Comparison of ENCODE assay signal across 8 cellular contexts in the genomic region with DNA sequence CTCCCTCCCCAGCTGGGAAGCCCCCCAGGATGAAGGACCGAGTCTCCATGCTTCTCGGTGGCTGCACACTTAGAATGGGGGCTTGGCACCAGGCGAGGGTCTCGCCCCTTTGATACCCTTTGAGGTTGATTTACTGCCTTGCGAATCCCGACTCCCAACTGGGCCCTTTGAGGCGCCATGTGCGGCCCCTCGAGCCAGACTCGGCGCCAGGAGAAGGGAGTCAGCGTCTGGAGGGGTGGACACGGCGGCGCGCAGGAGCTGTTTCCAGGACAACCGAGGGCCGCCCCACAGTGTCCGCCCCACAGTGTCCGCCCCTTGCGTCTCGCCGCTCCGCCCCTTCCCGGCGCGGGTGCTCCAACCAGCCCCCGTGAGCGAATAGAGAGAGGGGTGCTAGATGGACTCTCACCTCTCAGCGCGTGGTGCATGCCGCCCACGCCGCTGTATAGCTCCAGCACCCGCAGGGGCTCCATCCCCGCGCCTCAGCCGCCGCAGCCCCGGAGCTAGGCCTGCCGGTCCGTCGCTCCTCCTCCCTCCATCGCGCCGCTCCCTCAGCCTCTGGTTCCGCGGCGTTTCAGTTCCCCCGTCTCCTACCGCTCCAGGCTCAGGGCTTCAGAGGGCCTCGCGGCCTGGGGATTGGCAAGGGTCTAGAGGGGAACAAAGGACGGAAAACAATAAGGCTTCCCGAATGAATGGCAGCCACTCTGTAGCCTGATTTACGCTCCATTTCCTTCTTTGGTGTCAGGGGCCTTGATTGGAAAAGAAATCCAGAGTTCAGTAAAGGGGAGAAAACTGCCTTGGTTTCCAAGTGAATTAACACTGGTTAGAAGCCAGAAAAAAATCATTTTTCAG. TPM values are rescaled to one million over a fixed set of nuclear protein-coding genes. Genes with fewer than 3 reads are reported as not detected.
DNase-seq lines count a peak whose midpoint lies in the region; ATAC-seq and TF ChIP-seq lines count a peak whose summit lies in the region.

Gene TRDMT1, minus strand, starts transcription at position 508 of the 849 bp plus-strand sequence. Its CDS starts 38 bp downstream, at position 470.

- peak within 1 kb of the TSS; percentile 98 for H3K27ac Mint-ChIP-seq in Caco-2 (ENCODE audit: unreplicated experiment)

- H3K36me3 ChIP-seq in Caco-2 (ENCODE audit: control insufficient read depth, insufficient read depth, low read length) (no peaks in the 10 kb centered on the region), OCI-LY7 (ENCODE audit: insufficient read depth, low read length) (no peaks in the 10 kb centered on the region), muscle layer of duodenum (ENCODE audit: control insufficient read depth in 1 of 2, insufficient read depth in 2 of 2, low read length in 2 of 2) (peaks cover 0 to 17% of the 10 kb centered on the region in 2 donors)

- peak; percentile 94 for ATAC-seq in GM19467 (IDR thresholded peaks at IDR 0.05; ENCODE audit: unreplicated experiment)
- peak; percentile 99 for ATAC-seq in esophagus mucosa

- no peaks in the 10 kb centered on the region for H3K27me3 Mint-ChIP-seq in Caco-2 (ENCODE audit: insufficient read depth, unreplicated experiment)

- BruUV-seq in Caco-2 (replicated peaks; lab: Mats Ljungman, UMichigan) (TSS peak; percentile 57), OCI-LY7 (replicated peaks; lab: Mats Ljungman, UMichigan) (no TSS peak)

- H3K36me3 Mint-ChIP-seq in Caco-2 (ENCODE audit: insufficient read depth, unreplicated experiment): peaks cover 11% of the 10 kb centered on the region

- H3K27ac ChIP-seq in HL-60 (replicated peaks): peak within 1 kb of the TSS; percentile 94
- peak within 1 kb of the TSS; percentile 53 for H3K27ac ChIP-seq in OCI-LY7 (ENCODE audit: low read depth, low read length, poor library complexity, severe bottlenecking)
- H3K27ac ChIP-seq in muscle layer of duodenum (ENCODE audit: low read length): peak within 1 kb of the TSS; percentile 98

- CTCF ChIA-PET in Caco-2 (lab: Charles Lee): interaction anchor here (0.5 to 1.4 kb wide), 5 partner anchors 22 to 248 kb away, joined by 3 to 5 read pairs (median 4); no protein-coding TSS in a partner anchor
- CTCF ChIA-PET in OCI-LY7 (lab: Charles Lee; ENCODE audit: unreplicated experiment): no interaction called here

- POLR2A ChIA-PET in Caco-2 (lab: Charles Lee): interaction anchor here (1.2 to 1.7 kb wide), 2 partner anchors 384 to 443 kb away, joined by 3 to 6 read pairs; partner anchors contain the start of genes RSU1 and STAM
- POLR2A ChIA-PET in OCI-LY7 (lab: Charles Lee): interaction anchor here (0.6 to 2.3 kb wide), 5 partner anchors 14 to 1457 kb away, joined by 3 to 10 read pairs (median 4); partner anchors contain the start of gene RSU1

- peaks cover 20% of the 10 kb centered on the region for H3K4me1 ChIP-seq in Caco-2
- H3K4me1 ChIP-seq in OCI-LY7 (ENCODE audit: insufficient read depth, low read length, poor library complexity, severe bottlenecking): peaks cover 18% of the 10 kb centered on the region
- H3K4me1 ChIP-seq in muscle layer of duodenum (ENCODE audit: control insufficient read depth in 1 of 2, insufficient read depth in 2 of 2, low read length in 2 of 2): peaks cover 4 to 12% of the 10 kb centered on the region in 2 donors

- H2AFZ ChIP-seq in OCI-LY7 (ENCODE audit: low read length): peak within 1 kb of the TSS; percentile 100

- DNase-seq in Caco-2 (peak; percentile 92 to 93), HL-60 (ENCODE audit: low read depth in 1 of 2, low spot score in 1 of 2) (peak; percentile 46 to 60), OCI-LY7 (ENCODE audit: low spot score) (peak; percentile 81)
- DNase-seq in activated T-cell treated with anti-CD3 and anti-CD28 coated beads, Interleukin-2, amount 50 U/mL, for 48 hours: peak; percentile 86 to 90
- DNase-seq in stimulated activated CD8-positive, alpha-beta memory T cell treated with anti-CD3 and anti-CD28 coated beads, Interleukin-7, amount 100 ng/mL, for 1 hour (ENCODE audit: low read depth in 2 of 2): peak; percentile 56 to 60

- intact Hi-C loops in Caco-2 (cut with micrococcal nuclease; ENCODE audit: unreplicated experiment): loop anchor here (1.0 kb wide), 2 partner anchors 29 to 86 kb away; no protein-coding TSS in a partner anchor
- intact Hi-C loops in OCI-LY7 (cut with micrococcal nuclease; ENCODE audit: unreplicated experiment): loop anchor here (1.0 to 5.0 kb wide), 2 partner anchors 29 to 764 kb away; partner anchors contain the start of gene PTER

- TF ChIP-seq CTCF in Caco-2 (IDR thresholded peaks at IDR 0.05; ENCODE audit: insufficient read depth in 1 of 2, low read depth in 1 of 2, low read length in 1 of 2, severe bottlenecking in 1 of 2, unreplicated experiment in 1 of 2) (no peak), HL-60 (IDR thresholded peaks at IDR 0.05; ENCODE audit: insufficient read depth, low read length) (no peak), OCI-LY7 (conservative IDR thresholded peaks at IDR 0.05; ENCODE audit: low read length) (0 out of 2 replicates have a peak, but pooled peaks have one; percentile 9)

- peaks cover 36% of the 10 kb centered on the region for H3K4me1 Mint-ChIP-seq in Caco-2 (ENCODE audit: low read depth, unreplicated experiment)

- H3K27me3 ChIP-seq in Caco-2 (replicated peaks; ENCODE audit: control insufficient read depth, insufficient read depth, low read length) (no peaks in the 10 kb centered on the region), HL-60 (ENCODE audit: insufficient read depth, poor library complexity, severe bottlenecking) (no peaks in the 10 kb centered on the region), muscle layer of duodenum (ENCODE audit: low read depth, low read length) (no peaks in the 10 kb centered on the region)

- 0 out of 2 replicates have a peak, but pooled peaks cover 6% of the 10 kb centered on the region for H3K9me2 ChIP-seq in OCI-LY7 (ENCODE audit: insufficient read depth, low read length)

- peak within 1 kb of the TSS; percentile 77 for H3K4me2 ChIP-seq in OCI-LY7 (ENCODE audit: low read length)

- peaks cover 27% of the 10 kb centered on the region; the same call in 1 of the 2 replicates for H3K79me2 ChIP-seq in OCI-LY7 (ENCODE audit: insufficient read depth, low read depth, low read length)

- no peaks in the 10 kb centered on the region for H4K20me1 ChIP-seq in OCI-LY7 (ENCODE audit: insufficient read depth, low read length)

- H3K4me3 ChIP-seq in Caco-2 (ENCODE audit: low read depth, low read length): peak within 1 kb of the TSS; percentile 59
- H3K4me3 ChIP-seq in HL-60 (replicated peaks; ENCODE audit: insufficient read depth, low read length): peak within 1 kb of the TSS; percentile 52
- peak within 1 kb of the TSS; percentile 94 for H3K4me3 ChIP-seq in OCI-LY7 (ENCODE audit: low read depth, low read length, poor library complexity, severe bottlenecking)
- H3K4me3 ChIP-seq in muscle layer of duodenum (ENCODE audit: low read depth in 1 of 2, low read length in 2 of 2): peak within 1 kb of the TSS; percentile 78 to 90

- peak within 1 kb of the TSS; percentile 99 for H3K4me3 Mint-ChIP-seq in Caco-2 (ENCODE audit: unreplicated experiment)

- H3K9me3 ChIP-seq in Caco-2: no peaks in the 10 kb centered on the region
- H3K9me3 ChIP-seq in OCI-LY7 (ENCODE audit: low read length): no peaks in the 10 kb centered on the region
- H3K9me3 ChIP-seq in muscle layer of duodenum (ENCODE audit: control insufficient read depth in 1 of 2, low read length in 2 of 2): no peaks in the 10 kb centered on the region

- H3K9me3 Mint-ChIP-seq in Caco-2 (ENCODE audit: unreplicated experiment): peaks cover 9% of the 10 kb centered on the region

RNA-seq across cellular contexts. Expression of gene TRDMT1, which starts in this region (rescaled TPM):
- 8.6 and 11.0 TPM in 2 replicates for total RNA-seq in Caco-2 (2022)
- 10.4 and 12.7 TPM in 2 replicates for total RNA-seq in OCI-LY7 (2014; rRNA removed; shearing (Covaris generic))
- total RNA-seq in OCI-LY7 (2022): 11.9 and 12.2 TPM in 2 replicates
- 3.2 TPM for total RNA-seq in esophagus mucosa

Comparison
In these comparisons a context has a peak if more than half of its experiments do, and no peak if none do; other contexts are left out.
1. Peak in every context shown above with its lines: DNase-seq, ATAC-seq, H3K4me3 ChIP-seq and H3K27ac ChIP-seq.